In the genomic region with DNA sequence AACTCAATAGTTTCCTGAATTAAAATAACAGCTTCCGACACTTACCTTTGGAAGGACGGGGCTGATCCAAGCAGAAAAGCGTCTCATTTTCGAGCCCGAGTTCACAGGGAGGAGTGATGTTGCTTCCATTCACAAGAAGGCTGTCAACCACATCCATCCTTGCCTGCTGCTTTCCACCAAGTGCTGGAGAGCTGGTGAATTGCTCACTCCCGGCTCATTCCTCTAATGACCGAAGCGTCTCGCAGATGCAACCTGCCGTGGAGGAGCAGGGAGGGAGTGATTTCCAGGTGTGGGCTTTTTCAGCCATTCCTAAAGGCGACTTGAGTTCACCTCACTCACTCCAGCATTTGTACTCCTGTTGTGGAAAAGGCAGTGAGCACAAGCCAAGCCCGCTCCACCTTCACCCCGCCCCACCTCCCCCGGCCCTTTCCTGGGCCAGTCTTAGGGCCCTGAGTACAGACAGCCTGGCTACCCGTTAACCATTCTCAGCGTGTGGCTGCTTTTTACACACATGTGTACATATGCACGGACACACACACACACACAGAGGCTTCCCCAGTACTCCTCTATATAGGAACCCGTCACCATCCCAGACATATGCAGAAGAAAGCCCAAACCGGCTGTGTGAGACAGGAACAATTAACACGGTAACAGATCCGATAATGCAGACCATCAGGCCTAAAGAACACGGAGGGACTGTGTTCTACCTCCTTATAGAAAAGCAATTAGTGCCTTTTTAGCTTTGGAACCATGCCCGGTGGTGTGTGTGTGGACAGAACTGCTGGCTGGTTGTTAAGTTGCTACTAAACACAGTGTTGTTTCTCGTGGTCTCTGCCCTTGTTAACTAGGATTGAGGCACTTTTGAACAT, we compare ENCODE assay signal across 22 cellular contexts. TPM values are rescaled to one million over a fixed set of nuclear protein-coding genes. Genes with fewer than 3 reads are reported as not detected.
A peak's percentile ranks its signal among the peaks of the same experiment; 100 is the strongest.
DNase-seq lines count a peak whose midpoint lies in the region; ATAC-seq and TF ChIP-seq lines count a peak whose summit lies in the region.
"Had no signal": no experiment of that assay in that cellular context is flagged by ENCODE, and none has a peak within 500 bp of the region (broad histone marks: within the 10 kb centered on the region; RNA-seq: fewer than 3 reads in every experiment).

A gene with protein sequence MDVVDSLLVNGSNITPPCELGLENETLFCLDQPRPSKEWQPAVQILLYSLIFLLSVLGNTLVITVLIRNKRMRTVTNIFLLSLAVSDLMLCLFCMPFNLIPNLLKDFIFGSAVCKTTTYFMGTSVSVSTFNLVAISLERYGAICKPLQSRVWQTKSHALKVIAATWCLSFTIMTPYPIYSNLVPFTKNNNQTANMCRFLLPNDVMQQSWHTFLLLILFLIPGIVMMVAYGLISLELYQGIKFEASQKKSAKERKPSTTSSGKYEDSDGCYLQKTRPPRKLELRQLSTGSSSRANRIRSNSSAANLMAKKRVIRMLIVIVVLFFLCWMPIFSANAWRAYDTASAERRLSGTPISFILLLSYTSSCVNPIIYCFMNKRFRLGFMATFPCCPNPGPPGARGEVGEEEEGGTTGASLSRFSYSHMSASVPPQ (minus strand): TSS at position 374 of the 869 bp plus-strand sequence. CDS start 217 bp downstream, at position 157.

- ATAC-seq in HG03095 (IDR thresholded peaks at IDR 0.05; ENCODE audit: unreplicated experiment) = no peak
- ATAC-seq: HCT116, heart left ventricle, mucosa of descending colon had no signal

- intact Hi-C loops in stomach (cut with DNase I; ENCODE audit: low total_unique reads) = no loop called here

- H3K27me3 ChIP-seq in stomach = peaks cover 0 to 8% (median 0%) of the 10 kb centered on the region in 3 donors

- TF ChIP-seq EP300 in stomach (IDR thresholded peaks at IDR 0.05) = no peak

- H3K4me3 ChIP-seq in fibroblast of mammary gland (ENCODE audit: control insufficient read depth, low read depth, low read length) = peak within 1 kb of the TSS; percentile 9
- H3K4me3 ChIP-seq in stomach = peak within 1 kb of the TSS; percentile 23 to 46 (median 29)
- H3K4me3 ChIP-seq: heart left ventricle, mucosa of descending colon had no signal

- H3K9me3 ChIP-seq in stomach = no peaks in the 10 kb centered on the region
- H3K9me3 ChIP-seq: heart left ventricle, mucosa of descending colon had no signal

- H3K27ac ChIP-seq in stomach = peak within 1 kb of the TSS; percentile 11 to 77 (median 16)
- H3K27ac ChIP-seq: 22Rv1, epithelial cell of prostate, heart left ventricle, HL-60 had no signal

- H3K4me1 ChIP-seq in stomach = peaks cover 0 to 26% (median 15%) of the 10 kb centered on the region in 4 donors
- H3K4me1 ChIP-seq: heart left ventricle had no signal

- DNase-seq in DMS79 treated with DMSO at 0.1 percent for 48 hours (lab: John Stamatoyannopoulos, UW) (peak; percentile 31), DMS79 (lab: John Stamatoyannopoulos, UW) (no peak), NCI-H2227 treated with DMSO at 0.1 percent for 48 hours (lab: John Stamatoyannopoulos, UW) (peak; percentile 15), fibroblast of mammary gland (ENCODE audit: low read depth) (no peak), stomach (peak; percentile 51), UCSD-AML1 (lab: John Stamatoyannopoulos, UW; ENCODE audit: unreplicated experiment) (no peak)
- no peak for DNase-seq in central memory CD4-positive, alpha-beta T cell
- DNase-seq: activated CD4-positive, alpha-beta T cell treated with anti-CD3 and anti-CD28 coated beads, Interleukin-2, amount 50 U/mL, for 1 hour; activated T-cell treated with anti-CD3 and anti-CD28 coated beads, Interleukin-2, amount 50 U/mL, for 48 hours; C1 segment of cervical spinal cord; EL; heart left ventricle; KBM-7; mucosa of descending colon; NCI-H187; T1000 had no signal

- no peak for TF ChIP-seq CTCF in fibroblast of mammary gland (conservative IDR thresholded peaks at IDR 0.05; ENCODE audit: control insufficient read depth, insufficient read depth, low read depth, low read length)
- no peak for TF ChIP-seq CTCF in stomach (IDR thresholded peaks at IDR 0.05)

- WGBS in stomach, 5 donors = 30 to 53% (median 40%) methylated on average over 24 of the region's 24 CpGs

- H3K36me3 ChIP-seq in stomach = no peaks in the 10 kb centered on the region
- H3K36me3 ChIP-seq: heart left ventricle had no signal

- no peak for TF ChIP-seq POLR2A in stomach (IDR thresholded peaks at IDR 0.05)

RNA-seq across cellular contexts. Expression of the gene that starts here (rescaled TPM):
- total RNA-seq in stomach = 10 to 100 TPM in 2 of 5 donors, 1 to 10 TPM in 2, not detected in 1; 1.8 to 21.1 (median 12.9) TPM
- polyA plus RNA-seq in stomach = 1 to 10 TPM; 1.4 to 9.2 (median 6.7) TPM
- total RNA-seq: posterior vena cava had no signal
- polyA plus RNA-seq: heart left ventricle had no signal

Comparison
In these comparisons a context has a peak if more than half of its experiments do, and no peak if none do; other contexts are left out.
1. DNase-seq: peak in DMS79 treated with DMSO at 0.1 percent for 48 hours (single experiment), NCI-H2227 treated with DMSO at 0.1 percent for 48 hours (single experiment) and stomach (single experiment); none in DMS79 (single experiment), fibroblast of mammary gland (single experiment), UCSD-AML1 (single experiment) and central memory CD4-positive, alpha-beta T cell (single experiment).